ENCODE assay signal across 19 cellular contexts in the genomic region with DNA sequence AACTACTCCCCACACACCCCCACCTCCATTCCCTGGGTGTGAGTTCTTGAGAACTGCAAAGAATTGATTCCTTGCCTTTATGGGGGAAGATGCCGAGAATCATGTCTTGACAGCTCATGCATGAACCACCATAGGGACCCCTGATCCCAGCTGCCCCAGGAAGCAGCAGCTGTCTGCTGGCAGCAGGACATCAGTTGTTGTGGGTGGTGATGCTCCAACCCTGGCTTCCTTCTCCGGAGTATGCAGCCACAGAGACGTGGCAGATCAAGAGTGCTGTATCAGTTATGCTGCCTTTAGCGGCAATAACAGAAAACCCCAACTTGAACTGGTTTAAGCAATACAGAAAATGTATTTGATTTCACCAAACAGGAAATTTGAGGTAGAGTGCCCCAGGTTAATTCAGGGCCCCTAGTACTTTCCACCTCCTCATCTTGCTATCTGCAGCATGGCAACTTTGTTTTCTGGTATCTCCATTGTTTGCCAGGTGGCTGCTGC.
DNase-seq lines count a peak whose midpoint lies in the region; ATAC-seq, FAIRE-seq and TF ChIP-seq lines count a peak whose summit lies in the region.
"Had no signal": no experiment of that assay in that cellular context is flagged by ENCODE, and none has a peak within 500 bp of the region (broad histone marks: within the 10 kb centered on the region; RNA-seq: fewer than 3 reads in every experiment).

No MANE protein-coding gene starts in this region.

- no peak overlapping the region for H2AFZ ChIP-seq in astrocyte (ENCODE audit: low read depth, low read length)

- H3K27me3 ChIP-seq in BLaER1, result no peaks in the 10 kb centered on the region; the same call in 1 of the 2 replicates
- peaks cover 5% of the 10 kb centered on the region for H3K27me3 ChIP-seq in astrocyte (ENCODE audit: insufficient read depth, low read length)
- no peaks in the 10 kb centered on the region for H3K27me3 ChIP-seq in neutrophil
- H3K27me3 ChIP-seq in right cardiac atrium (ENCODE audit: control insufficient read depth, insufficient read depth), result no peaks in the 10 kb centered on the region

- peaks cover 7% of the 10 kb centered on the region for H3K9me3 Mint-ChIP-seq in astrocyte (ENCODE audit: unreplicated experiment)
- H3K9me3 Mint-ChIP-seq: CD8-positive, alpha-beta memory T cell had no signal

- H3K36me3 Mint-ChIP-seq in astrocyte (ENCODE audit: low read depth, unreplicated experiment), result no peaks in the 10 kb centered on the region
- H3K36me3 Mint-ChIP-seq: CD4-positive, CD25-positive, alpha-beta regulatory T cell; CD8-positive, alpha-beta memory T cell had no signal

- H3K4me3 Mint-ChIP-seq in astrocyte (ENCODE audit: unreplicated experiment), result no peak overlapping the region
- H3K4me3 Mint-ChIP-seq: CD4-positive, CD25-positive, alpha-beta regulatory T cell; CD8-positive, alpha-beta memory T cell had no signal

- H3K9me3 ChIP-seq in BLaER1 (no peaks in the 10 kb centered on the region), astrocyte (ENCODE audit: insufficient read depth, low read depth, low read length) (no peaks in the 10 kb centered on the region), neutrophil (no peaks in the 10 kb centered on the region), right cardiac atrium (ENCODE audit: control insufficient read depth, low read length) (no peaks in the 10 kb centered on the region)

- peak; percentile 87 for DNase-seq in Jurkat, Clone E6-1 (ENCODE audit: low read depth, low spot score)
- DNase-seq in astrocyte (ENCODE audit: low read depth) (no peak), HK-2 (ENCODE audit: unreplicated experiment) (no peak), NCI-H146 (lab: John Stamatoyannopoulos, UW) (no peak), right cardiac atrium (no peak)
- DNase-seq in activated CD4-positive, CD25-positive, alpha-beta regulatory T cell (lab: John Stamatoyannopoulos, UW), result no peak
- DNase-seq: 8988T; C1 segment of cervical spinal cord; CD4-positive, CD25-positive, alpha-beta regulatory T cell; CD8-positive, alpha-beta memory T cell; DMS 273 treated with DMSO at 0.1 percent for 48 hours; DMS53; DND-41; EL; GOT3; H7 had no signal

- intact Hi-C loops in right cardiac atrium (cut with DNase I), result no loop called here

- H3K4me2 ChIP-seq in BLaER1 (peak overlapping the region; percentile 75), astrocyte (ENCODE audit: low read length) (no peak overlapping the region)

- no peaks in the 10 kb centered on the region for H3K36me3 ChIP-seq in BLaER1
- no peaks in the 10 kb centered on the region for H3K36me3 ChIP-seq in astrocyte (ENCODE audit: insufficient read depth, low read length)
- H3K36me3 ChIP-seq in neutrophil, result no peaks in the 10 kb centered on the region

- no peak for FAIRE-seq in astrocyte (lab: Jason Lieb, UNC)
- FAIRE-seq: GM12878 had no signal

- H3K9ac ChIP-seq in BLaER1, result no peak overlapping the region
- no peak overlapping the region for H3K9ac ChIP-seq in astrocyte (ENCODE audit: low read length)

- peaks cover 33% of the 10 kb centered on the region for H3K27me3 Mint-ChIP-seq in astrocyte (ENCODE audit: low read depth, unreplicated experiment)

- H3K4me3 ChIP-seq in BLaER1 (no peak overlapping the region), astrocyte (ENCODE audit: insufficient read depth, low read depth, low read length) (no peak overlapping the region), neutrophil (ENCODE audit: low read depth in 1 of 2, low read length in 1 of 2) (peak overlapping the region; percentile 33 to 35), right cardiac atrium (ENCODE audit: low read length) (no peak overlapping the region)
- peak overlapping the region; percentile 17 for H3K4me3 ChIP-seq in Jurkat, Clone E6-1 (ENCODE audit: low read length)
- H3K4me3 ChIP-seq: GM12878 had no signal

- H3K4me1 Mint-ChIP-seq in astrocyte (ENCODE audit: low read depth, unreplicated experiment), result peaks cover 7% of the 10 kb centered on the region
- H3K4me1 Mint-ChIP-seq: CD4-positive, CD25-positive, alpha-beta regulatory T cell; CD8-positive, alpha-beta memory T cell had no signal

- H4K20me1 ChIP-seq in BLaER1 (no peaks in the 10 kb centered on the region), astrocyte (ENCODE audit: insufficient read depth, low read length) (no peaks in the 10 kb centered on the region)

- no peaks in the 10 kb centered on the region for H3K79me2 ChIP-seq in astrocyte (ENCODE audit: insufficient read depth, low read length)

- H3K27ac ChIP-seq in BLaER1 (peak overlapping the region; percentile 54; the same call in 1 of the 2 replicates), astrocyte (ENCODE audit: low read depth, low read length) (no peak overlapping the region), neutrophil (peak overlapping the region; percentile 83), right cardiac atrium (ENCODE audit: low read length) (no peak overlapping the region)

- peaks cover 28% of the 10 kb centered on the region for H3K4me1 ChIP-seq in BLaER1
- H3K4me1 ChIP-seq in astrocyte (ENCODE audit: insufficient read depth, low read length), result no peaks in the 10 kb centered on the region
- peaks cover 92 to 100% of the 10 kb centered on the region in 2 experiments for H3K4me1 ChIP-seq in neutrophil (ENCODE audit: control insufficient read depth in 1 of 2, insufficient read depth in 1 of 2, low read depth in 1 of 2, low read length in 1 of 2)
- H3K4me1 ChIP-seq in right cardiac atrium (ENCODE audit: control insufficient read depth, insufficient read depth, low read length), result peaks cover 4% of the 10 kb centered on the region

- no peak for ATAC-seq in right cardiac atrium
- ATAC-seq: GM12878 had no signal

- H3K27ac Mint-ChIP-seq in astrocyte (ENCODE audit: unreplicated experiment), result peak overlapping the region; percentile 41
- H3K27ac Mint-ChIP-seq: CD8-positive, alpha-beta memory T cell had no signal

- WGBS in right cardiac atrium, result 75% methylated on average over 4 of the region's 4 CpGs

- no peak for TF ChIP-seq CTCF in astrocyte (IDR thresholded peaks at IDR 0.05; ENCODE audit: insufficient read depth, low read depth, low read length)
- TF ChIP-seq CTCF in neutrophil (IDR thresholded peaks at IDR 0.05), result no peak

Comparison
In these comparisons a context has a peak if more than half of its experiments do, and no peak if none do; other contexts are left out.
1. H3K27ac ChIP-seq: peak in BLaER1 (single experiment) and neutrophil (single experiment); none in astrocyte (single experiment) and right cardiac atrium (single experiment).
2. H3K4me3 ChIP-seq: peak in Jurkat, Clone E6-1 (single experiment) and neutrophil (2 of 2); none in BLaER1 (single experiment), astrocyte (single experiment) and right cardiac atrium (single experiment).